ENCODE assay signal across 14 cellular contexts in genomic region chr3:107662586-107662985, GRCh38.
DNase-seq lines count a peak whose midpoint lies in the region; ATAC-seq, FAIRE-seq and TF ChIP-seq lines count a peak whose summit lies in the region.
"Had no signal": no experiment of that assay in that cellular context is flagged by ENCODE, and none has a peak within 500 bp of the region (broad histone marks: within the 10 kb centered on the region; RNA-seq: fewer than 3 reads in every experiment).

No MANE protein-coding gene starts in this region.

- dilution Hi-C loops in endothelial cell of umbilical vein (cut with MboI; ENCODE audit: extremely low pct_ligation_motif_present, low sequenced_read_pairs): no loop called here

- no peak for TF ChIP-seq CTCF in endothelial cell of umbilical vein (IDR thresholded peaks at IDR 0.05; ENCODE audit: extremely low read depth in 1 of 2, insufficient read depth in 1 of 2, low read depth in 1 of 2, low read length in 2 of 2)
- TF ChIP-seq CTCF in transverse colon (IDR thresholded peaks at IDR 0.05): no peak
- TF ChIP-seq CTCF in HepG2 (CRISPR knock-in tag; IDR thresholded peaks at IDR 0.05): no peak
- no peak for TF ChIP-seq CTCF in foreskin keratinocyte (conservative IDR thresholded peaks at IDR 0.05)

- H3K9me3 ChIP-seq in endothelial cell of umbilical vein (replicated peaks; ENCODE audit: control insufficient read depth, insufficient read depth, low read length): no peaks in the 10 kb centered on the region
- H3K9me3 ChIP-seq in transverse colon: no peaks in the 10 kb centered on the region
- H3K9me3 ChIP-seq in HepG2 (ENCODE audit: low read length): no peaks in the 10 kb centered on the region

- H3K36me3 Mint-ChIP-seq in memory B cell: peaks cover 3% of the 10 kb centered on the region
- H3K36me3 Mint-ChIP-seq: immature natural killer cell had no signal

- TF ChIP-seq POLR2A in endothelial cell of umbilical vein (IDR thresholded peaks at IDR 0.05; ENCODE audit: low read depth, low read length): no peak
- TF ChIP-seq POLR2A in transverse colon (IDR thresholded peaks at IDR 0.05): no peak
- no peak for TF ChIP-seq POLR2A in HepG2 (IDR thresholded peaks at IDR 0.05; ENCODE audit: insufficient read depth in 1 of 2, low read depth in 2 of 2, low read length in 2 of 2)

- peak overlapping the region in 1 of 3 experiments; percentile 56 for H3K4me3 ChIP-seq in endothelial cell of umbilical vein (replicated peaks in 1 of 3; ENCODE audit: insufficient read depth in 1 of 3, low read depth in 1 of 3, low read length in 3 of 3)
- H3K4me3 ChIP-seq in transverse colon: no peak overlapping the region
- no peak overlapping the region for H3K4me3 ChIP-seq in HepG2 (replicated peaks in 1 of 3; ENCODE audit: insufficient read depth in 1 of 3, low read depth in 2 of 3, low read length in 3 of 3)

- CTCF ChIA-PET in endothelial cell of umbilical vein (lab: Charles Lee): interaction anchor here (0.6 to 7.6 kb wide), 12 partner anchors 8 to 265 kb away, joined by 3 to 169 read pairs (median 23); no protein-coding TSS in a partner anchor
- CTCF ChIA-PET in HepG2 (lab: Yijun Ruan, JAX; ENCODE audit: low intra/inter-chr PET ratio, low total read pairs): no interaction called here

- peak overlapping the region; percentile 57 for H3K27ac ChIP-seq in endothelial cell of umbilical vein (ENCODE audit: insufficient read depth, low read depth, low read length)
- peak overlapping the region; percentile 54 to 65 (median 60) for H3K27ac ChIP-seq in transverse colon
- H3K27ac ChIP-seq in HepG2 (ENCODE audit: extremely low read length, insufficient read depth, low read length): no peak overlapping the region
- no peak overlapping the region for H3K27ac ChIP-seq in foreskin keratinocyte
- H3K27ac ChIP-seq: 22Rv1 had no signal

- FAIRE-seq in endothelial cell of umbilical vein (lab: Jason Lieb, UNC) (no peak), HepG2 (lab: Jason Lieb, UNC) (no peak)

- no peaks in the 10 kb centered on the region for H3K27me3 Mint-ChIP-seq in memory B cell

- H3K27me3 ChIP-seq in endothelial cell of umbilical vein (ENCODE audit: control insufficient read depth in 2 of 2, insufficient read depth in 2 of 2, low read length in 2 of 2): no peaks in the 10 kb centered on the region
- H3K27me3 ChIP-seq in transverse colon: no peaks in the 10 kb centered on the region
- no peaks in the 10 kb centered on the region for H3K27me3 ChIP-seq in HepG2 (ENCODE audit: control insufficient read depth in 1 of 2, insufficient read depth in 2 of 2, low read length in 2 of 2)
- no peaks in the 10 kb centered on the region for H3K27me3 ChIP-seq in foreskin keratinocyte

- no peaks in the 10 kb centered on the region for H3K36me3 ChIP-seq in endothelial cell of umbilical vein (ENCODE audit: control insufficient read depth in 2 of 2, extremely low read depth in 1 of 2, insufficient read depth in 2 of 2, low read length in 2 of 2)
- no peaks in the 10 kb centered on the region for H3K36me3 ChIP-seq in transverse colon
- no peaks in the 10 kb centered on the region for H3K36me3 ChIP-seq in HepG2 (replicated peaks in 1 of 2; ENCODE audit: control insufficient read depth in 1 of 2, insufficient read depth in 2 of 2, low read length in 2 of 2)

- H3K4me2 ChIP-seq in endothelial cell of umbilical vein (ENCODE audit: insufficient read depth, low read length) (peak overlapping the region; percentile 92), HepG2 (ENCODE audit: low read depth, low read length) (no peak overlapping the region)

- DNase-seq in DMS53 (lab: John Stamatoyannopoulos, UW) (peak; percentile 11), DMS53 treated with DMSO at 0.1 percent for 48 hours (lab: John Stamatoyannopoulos, UW; ENCODE audit: unreplicated experiment) (no peak), endothelial cell of umbilical vein (ENCODE audit: low read depth, low spot score) (no peak), memory B cell (ENCODE audit: low spot score in 2 of 2) (no peak), transverse colon (no peak), HepG2 (ENCODE audit: low spot score) (no peak), RKO (ENCODE audit: low spot score) (no peak), foreskin keratinocyte (no peak)
- DNase-seq: activated gamma-delta T cell treated with Interleukin-2 at 50 U/mL for 16 hours, caudate nucleus, erythroblast, immature natural killer cell, NCI-H82 had no signal

- TF ChIP-seq EP300 in transverse colon (IDR thresholded peaks at IDR 0.05; ENCODE audit: low read depth) (no peak), HepG2 (IDR thresholded peaks at IDR 0.05; ENCODE audit: low read depth in 2 of 2, low read length in 2 of 2) (no peak), HepG2 (CRISPR knock-in tag; IDR thresholded peaks at IDR 0.05; ENCODE audit: borderline replicate concordance) (no peak)

- intact Hi-C loops in endothelial cell of umbilical vein (cut with micrococcal nuclease) (loop anchor here (5.0 to 10.0 kb wide), 4 partner anchors 140 to 815 kb away; partner anchors contain the start of gene BBX), transverse colon (cut with DNase I; ENCODE audit: low total_unique reads) (no loop called here), HepG2 (cut with micrococcal nuclease; ENCODE audit: unreplicated experiment) (loop anchor here (5.0 kb wide), 2 partner anchors 90 to 265 kb away; no protein-coding TSS in a partner anchor)

- H3K79me2 ChIP-seq in endothelial cell of umbilical vein (ENCODE audit: control insufficient read depth, insufficient read depth, low read length) (no peaks in the 10 kb centered on the region), HepG2 (ENCODE audit: insufficient read depth, low read length) (no peaks in the 10 kb centered on the region)

- WGBS in transverse colon (ENCODE audit: low coverage in 1 of 2), 2 donors: 60 to 64% methylated on average over 7 of the region's 7 CpGs
- WGBS in HepG2 (ENCODE audit: low lambda C conversion rate): 90% methylated on average over 7 of the region's 7 CpGs

- no peaks in the 10 kb centered on the region for H3K9me1 ChIP-seq in endothelial cell of umbilical vein (replicated peaks; ENCODE audit: control insufficient read depth, extremely low read depth, insufficient read depth, low read length)

- no peak for TF ChIP-seq RAD21 in HepG2 (CRISPR knock-in tag; IDR thresholded peaks at IDR 0.05)

- BruUV-seq in endothelial cell of umbilical vein (replicated peaks; lab: Mats Ljungman, UMichigan): no TSS peak
- no TSS peak for BruUV-seq in HepG2 (replicated peaks; lab: Mats Ljungman, UMichigan)

- no peak overlapping the region for H3K4me3 Mint-ChIP-seq in memory B cell
- H3K4me3 Mint-ChIP-seq: immature natural killer cell had no signal

- POLR2A ChIA-PET in endothelial cell of umbilical vein (lab: Charles Lee): interaction anchor here (0.6 kb wide), 1 partner anchor 118 kb away, joined by 3 read pairs; no protein-coding TSS in a partner anchor
- POLR2A ChIA-PET in HepG2 (lab: Yijun Ruan, JAX): no interaction called here

- ATAC-seq in memory B cell (ENCODE audit: low read depth): no peak
- ATAC-seq in HepG2: no peak
- no peak for ATAC-seq in foreskin keratinocyte

- H3K4me1 ChIP-seq in endothelial cell of umbilical vein (ENCODE audit: control insufficient read depth, extremely low read depth, insufficient read depth, low read length): peaks cover 37% of the 10 kb centered on the region
- H3K4me1 ChIP-seq in transverse colon: peaks cover 0 to 23% (median 4%) of the 10 kb centered on the region in 4 donors
- no peaks in the 10 kb centered on the region for H3K4me1 ChIP-seq in HepG2 (ENCODE audit: insufficient read depth, low read length)
- peaks cover 5% of the 10 kb centered on the region for H3K4me1 ChIP-seq in foreskin keratinocyte

- in situ Hi-C loops in transverse colon (cut with MboI; ENCODE audit: low pct_ligation_motif_present in 1 of 4, low pct_unique_long_range_greater_than_20kb in 1 of 4, low sequenced_read_pairs in 3 of 4) (no loop called here), HepG2 (cut with HindIII; ENCODE audit: extremely low pct_ligation_motif_present, low pct_unique_long_range_greater_than_20kb) (no loop called here)

- H3K27ac Mint-ChIP-seq in memory B cell: peak overlapping the region; percentile 72

- H3K9ac ChIP-seq in endothelial cell of umbilical vein (replicated peaks; ENCODE audit: extremely low read depth, insufficient read depth, low read length) (peak overlapping the region; percentile 57), HepG2 (ENCODE audit: insufficient read depth, low read depth, low read length) (no peak overlapping the region)

- H2AFZ ChIP-seq in endothelial cell of umbilical vein (ENCODE audit: low read depth, low read length): no peak overlapping the region
- H2AFZ ChIP-seq in HepG2 (ENCODE audit: low read length): no peak overlapping the region

- peaks cover 18% of the 10 kb centered on the region for H3K4me1 Mint-ChIP-seq in memory B cell

- H4K20me1 ChIP-seq in endothelial cell of umbilical vein (replicated peaks; ENCODE audit: control insufficient read depth, extremely low read depth, insufficient read depth, low read length): no peaks in the 10 kb centered on the region
- no peaks in the 10 kb centered on the region for H4K20me1 ChIP-seq in HepG2 (ENCODE audit: insufficient read depth, low read length)

- no peaks in the 10 kb centered on the region for H3K9me3 Mint-ChIP-seq in memory B cell
- H3K9me3 Mint-ChIP-seq: immature natural killer cell had no signal

TF ChIP-seq in endothelial cell of umbilical vein, 7 proteins besides CTCF, POLR2A, EP300 and RAD21 (continues in another document):
- TF ChIP-seq FOS (IDR thresholded peaks at IDR 0.05; ENCODE audit: borderline replicate concordance, insufficient read depth, low read length) (no peak), MYC (IDR thresholded peaks at IDR 0.05; ENCODE audit: low read depth, low read length) (no peak), GATA2 (IDR thresholded peaks at IDR 0.05; ENCODE audit: insufficient read depth, insufficient read length, low read depth, low read length) (no peak), MAX (IDR thresholded peaks at IDR 0.05; ENCODE audit: insufficient read depth, insufficient read length) (no peak), POLR2AphosphoS5 (IDR thresholded peaks at IDR 0.05; ENCODE audit: insufficient read depth, low read depth, low read length) (no peak)

TF ChIP-seq in HepG2, 621 proteins besides CTCF, POLR2A, EP300 and RAD21:
- TF ChIP-seq POLR2AphosphoS2 (IDR thresholded peaks at IDR 0.05; ENCODE audit: low read depth, low read length) (no peak), ETV6 (CRISPR knock-in tag; conservative IDR thresholded peaks at IDR 0.05) (no peak), ATAD3A (CRISPR knock-in tag; IDR thresholded peaks at IDR 0.05) (no peak), ZKSCAN5 (CRISPR knock-in tag; IDR thresholded peaks at IDR 0.05) (no peak)

Comparison
In these comparisons a context has a peak if more than half of its experiments do, and no peak if none do; other contexts are left out.
1. H3K27ac ChIP-seq: peak in endothelial cell of umbilical vein (single experiment) and transverse colon (4 of 4); none in HepG2 (single experiment) and foreskin keratinocyte (single experiment).